ENCODE assay signal across 1 cellular context in genomic region chr2:25814681-25815080, GRCh38.
TF ChIP-seq lines count a peak whose summit lies in the region.

No MANE protein-coding gene starts in this region.

TF ChIP-seq in IMR-90, 13 proteins besides CTCF, POLR2A, EP300 and RAD21:
- TF ChIP-seq RCOR1 (IDR thresholded peaks at IDR 0.05; ENCODE audit: insufficient replicate concordance, low read length): no peak
- TF ChIP-seq MAFK (IDR thresholded peaks at IDR 0.05; ENCODE audit: low read depth, low read length): no peak
- no peak for TF ChIP-seq CHD1 (IDR thresholded peaks at IDR 0.05; ENCODE audit: low read depth, low read length)
- no peak for TF ChIP-seq SMC3 (IDR thresholded peaks at IDR 0.05; ENCODE audit: low read depth, low read length)
- no peak for TF ChIP-seq BHLHE40 (IDR thresholded peaks at IDR 0.05; ENCODE audit: low read depth, low read length)
- TF ChIP-seq ELK1 (IDR thresholded peaks at IDR 0.05; ENCODE audit: borderline replicate concordance, low read depth, low read length): no peak
